In genomic region chr15:72636519-72637282, GRCh38 we compare ENCODE assay signal across 1 cellular context.
A peak's percentile ranks its signal among the peaks of the same experiment; 100 is the strongest.
TF ChIP-seq lines count a peak whose summit lies in the region.
"Not testable (repeated sequence)": the region's sequence is repeated elsewhere in the genome, so short reads cannot be mapped to it uniquely, and the experiment has no call there.

No MANE protein-coding gene starts in this region.

TF ChIP-seq in HepG2, 621 proteins besides CTCF, POLR2A, EP300 and RAD21 (continued from another document):
- TF ChIP-seq GABPA (IDR thresholded peaks at IDR 0.05; ENCODE audit: low read depth, low read length) = not testable (repeated sequence)
- TF ChIP-seq GABPA (CRISPR knock-in tag; IDR thresholded peaks at IDR 0.05; ENCODE audit: low read depth) (peak; percentile 60; the same call in 1 of the 2 replicates), MAX (IDR thresholded peaks at IDR 0.05) (peak; percentile 26; the same call in 1 of the 2 replicates), ZGPAT (CRISPR knock-in tag; IDR thresholded peaks at IDR 0.05) (peak; percentile 70; the same call in 1 of the 2 replicates), HMGXB4 (CRISPR knock-in tag; IDR thresholded peaks at IDR 0.05; ENCODE audit: borderline replicate concordance in 1 of 2, low read depth in 1 of 2) (peak in 1 of 2 experiments; percentile 35; a peak in 1 of 4 replicates), BRD4 (CRISPR knock-in tag; IDR thresholded peaks at IDR 0.05) (peak; percentile 48; the same call in 1 of the 2 replicates), DR1 (CRISPR knock-in tag; IDR thresholded peaks at IDR 0.05) (peak; percentile 26; the same call in 1 of the 2 replicates), GABPB1 (CRISPR knock-in tag; IDR thresholded peaks at IDR 0.05) (peak; percentile 88), TFE3 (CRISPR knock-in tag; IDR thresholded peaks at IDR 0.05) (peak; percentile 82), ZNF574 (CRISPR knock-in tag; IDR thresholded peaks at IDR 0.05) (peak; percentile 76), ZNF768 (CRISPR knock-in tag; IDR thresholded peaks at IDR 0.05) (peak; percentile 41; the same call in 1 of the 2 replicates), CBX5 (CRISPR knock-in tag; IDR thresholded peaks at IDR 0.05; ENCODE audit: borderline replicate concordance) (peak; percentile 83), MED1 (CRISPR knock-in tag; IDR thresholded peaks at IDR 0.05) (peak; percentile 58), HOXD1 (CRISPR knock-in tag; IDR thresholded peaks at IDR 0.05) (0 out of 2 replicates have a peak, but pooled peaks have one; percentile 39), AHR (CRISPR knock-in tag; IDR thresholded peaks at IDR 0.05) (0 out of 2 replicates have a peak, but pooled peaks have one; percentile 44), TFDP2 (CRISPR knock-in tag; IDR thresholded peaks at IDR 0.05) (peak; percentile 84), BCL6 (CRISPR knock-in tag; IDR thresholded peaks at IDR 0.05) (0 out of 2 replicates have a peak, but pooled peaks have one; percentile 20), ATF2 (CRISPR knock-in tag; IDR thresholded peaks at IDR 0.05) (0 out of 2 replicates have a peak, but pooled peaks have one; percentile 37), THAP11 (CRISPR knock-in tag; IDR thresholded peaks at IDR 0.05) (peak; percentile 81), KDM3A (CRISPR knock-in tag; IDR thresholded peaks at IDR 0.05; ENCODE audit: low read depth) (peak; percentile 67; the same call in 1 of the 2 replicates), ELF1 (CRISPR knock-in tag; IDR thresholded peaks at IDR 0.05) (peak; percentile 81)
